1 cellular context compared by ENCODE assay signal in the genomic region with DNA sequence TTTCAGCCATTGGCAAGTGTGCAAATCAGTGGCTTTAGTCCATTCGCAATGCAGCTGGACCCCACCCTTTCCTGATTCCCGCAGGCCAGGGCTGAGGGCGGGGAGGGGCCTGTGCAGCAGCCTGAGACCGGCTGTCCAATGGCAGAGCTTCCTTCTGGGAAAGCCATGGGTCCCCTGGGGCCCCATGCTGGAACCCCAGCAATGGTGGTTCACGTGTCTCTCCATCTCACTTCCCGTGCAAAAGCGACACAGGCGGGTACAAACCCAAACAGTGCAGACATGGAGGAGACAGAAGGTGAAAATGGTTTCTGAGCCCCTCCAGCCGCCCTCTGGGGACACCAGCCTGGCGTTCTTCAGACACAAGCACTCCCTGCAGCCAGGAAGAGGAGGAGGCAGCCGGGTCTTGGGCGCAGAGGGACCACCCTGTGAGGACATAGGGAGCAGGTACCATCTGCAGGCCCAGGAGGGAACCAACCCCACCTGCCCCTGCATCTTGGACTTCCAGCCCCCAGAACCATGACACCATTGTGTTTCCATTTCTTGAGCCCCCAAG. TPM values are rescaled to one million over a fixed set of nuclear protein-coding genes. Genes with fewer than 3 reads are reported as not detected.
"Had no signal": no experiment of that assay in that cellular context is flagged by ENCODE, and none has a peak within 500 bp of the region (broad histone marks: within the 10 kb centered on the region; RNA-seq: fewer than 3 reads in every experiment).

No MANE protein-coding gene starts in this region.

RNA-seq across cellular contexts. Expression of gene HES5, which starts 20.3 kb away (rescaled TPM):
- total RNA-seq: cardiac muscle cell had no signal
- polyA plus RNA-seq: cardiac muscle cell had no signal
